24 cellular contexts compared by ENCODE assay signal in the genomic region with DNA sequence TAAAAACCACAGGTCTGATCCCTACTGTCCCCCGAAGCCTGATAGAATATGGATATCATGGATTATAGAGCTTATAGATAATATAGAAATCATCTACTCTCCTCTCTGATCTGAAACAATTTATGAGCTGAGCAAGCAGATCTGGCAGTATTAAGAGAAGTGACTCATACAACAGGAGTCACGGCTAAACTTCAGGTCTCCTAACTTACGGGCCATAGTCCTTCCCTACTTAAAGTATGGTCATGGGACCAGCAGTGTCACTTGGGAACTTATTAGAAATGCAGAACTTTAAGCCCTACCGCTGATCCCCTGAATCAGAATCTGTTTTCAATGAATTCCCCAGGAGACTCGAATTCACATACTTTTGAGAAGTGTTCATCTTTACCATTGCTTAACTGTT.
"Had no signal": no experiment of that assay in that cellular context is flagged by ENCODE, and none has a peak within 500 bp of the region (broad histone marks: within the 10 kb centered on the region; RNA-seq: fewer than 3 reads in every experiment).

No MANE protein-coding gene starts in this region.

- H3K36me3 ChIP-seq: colonic mucosa, right atrium auricular region had no signal

- H3K9me3 Mint-ChIP-seq: activated naive CD4-positive, alpha-beta T cell treated with anti-CD3 and anti-CD28 coated beads for 36 hours; activated naive CD8-positive, alpha-beta T cell treated with anti-CD3 and anti-CD28 coated beads, Interleukin-2, amount 50 U/mL, for 24 hours; activated T-helper 2 cell treated with anti-CD3 and anti-CD28 coated beads, Interferon-gamma antibody, Interleukin-2, Interleukin-4, amounts not matched to agents 10 μg/mL and 5 μg/mL and 100 μg/mL, durations not matched to agents 14 hours and 24 hours and 36 hours; T-cell had no signal

- H3K4me1 ChIP-seq: colonic mucosa, right atrium auricular region had no signal

- H3K4me1 Mint-ChIP-seq: activated naive CD8-positive, alpha-beta T cell treated with anti-CD3 and anti-CD28 coated beads, Interleukin-2, amount 50 U/mL, for 24 hours; nephron; T-cell had no signal

- ATAC-seq: activated naive CD8-positive, alpha-beta T cell treated with anti-CD3 and anti-CD28 coated beads, Interleukin-2, amount 50 U/mL, for 24 hours; esophagus mucosa; left ventricle myocardium superior; T-cell had no signal

- H3K27ac ChIP-seq: colonic mucosa, right atrium auricular region had no signal

- H3K36me3 Mint-ChIP-seq: T-cell had no signal

- H3K27ac Mint-ChIP-seq: activated naive CD4-positive, alpha-beta T cell treated with anti-CD3 and anti-CD28 coated beads for 36 hours; activated naive CD8-positive, alpha-beta T cell treated with anti-CD3 and anti-CD28 coated beads, Interleukin-2, amount 50 U/mL, for 24 hours; activated T-helper 2 cell treated with anti-CD3 and anti-CD28 coated beads, Interferon-gamma antibody, Interleukin-2, Interleukin-4, amounts not matched to agents 10 μg/mL and 5 μg/mL and 100 μg/mL, durations not matched to agents 14 hours and 24 hours and 36 hours; nephron; T-cell had no signal

- DNase-seq: activated CD4-positive, alpha-beta T cell treated with anti-CD3 and anti-CD28 coated beads for 1 hour; activated CD4-positive, alpha-beta T cell treated with anti-CD3 and anti-CD28 coated beads, Interleukin-2, amount 50 U/mL, for 48 hours; activated naive CD4-positive, alpha-beta T cell treated with anti-CD3 and anti-CD28 coated beads for 36 hours; activated naive CD8-positive, alpha-beta T cell treated with anti-CD3 and anti-CD28 coated beads, Interleukin-2, amount 50 U/mL, for 24 hours; activated T-cell treated with anti-CD3 and anti-CD28 coated beads, Interleukin-2, amount 50 U/mL, for 1 hour; aorta; caudate nucleus; colonic mucosa; kidney glomerular epithelial cell; left ventricle myocardium superior; mesenchymal stem cell; nucleus accumbens; posterior cingulate gyrus; stimulated activated CD4-positive, alpha-beta T cell treated with anti-CD3 and anti-CD28 coated beads, Interleukin-4, amount 100 ng/mL, for 4 hours; stimulated activated CD8-positive, alpha-beta memory T cell treated with anti-CD3 and anti-CD28 coated beads, Interleukin-4, amount 100 ng/mL, for 48 hours; stimulated activated naive CD4-positive, alpha-beta T cell treated with Interleukin-2 at 50 U/mL for 16 hours; substantia nigra; T-cell; T-helper 9 cell had no signal

- H3K27me3 Mint-ChIP-seq: activated naive CD8-positive, alpha-beta T cell treated with anti-CD3 and anti-CD28 coated beads, Interleukin-2, amount 50 U/mL, for 24 hours had no signal

- FAIRE-seq: endometrium had no signal

- H3K4me3 Mint-ChIP-seq: activated naive CD4-positive, alpha-beta T cell treated with anti-CD3 and anti-CD28 coated beads for 36 hours; activated naive CD8-positive, alpha-beta T cell treated with anti-CD3 and anti-CD28 coated beads, Interleukin-2, amount 50 U/mL, for 24 hours; nephron; T-cell had no signal

- H3K27me3 ChIP-seq: colonic mucosa, right atrium auricular region had no signal

- H3K9me3 ChIP-seq: colonic mucosa, right atrium auricular region had no signal

- H3K4me3 ChIP-seq: colonic mucosa, right atrium auricular region had no signal
